ENCODE assay signal across 8 cellular contexts in the genomic region with DNA sequence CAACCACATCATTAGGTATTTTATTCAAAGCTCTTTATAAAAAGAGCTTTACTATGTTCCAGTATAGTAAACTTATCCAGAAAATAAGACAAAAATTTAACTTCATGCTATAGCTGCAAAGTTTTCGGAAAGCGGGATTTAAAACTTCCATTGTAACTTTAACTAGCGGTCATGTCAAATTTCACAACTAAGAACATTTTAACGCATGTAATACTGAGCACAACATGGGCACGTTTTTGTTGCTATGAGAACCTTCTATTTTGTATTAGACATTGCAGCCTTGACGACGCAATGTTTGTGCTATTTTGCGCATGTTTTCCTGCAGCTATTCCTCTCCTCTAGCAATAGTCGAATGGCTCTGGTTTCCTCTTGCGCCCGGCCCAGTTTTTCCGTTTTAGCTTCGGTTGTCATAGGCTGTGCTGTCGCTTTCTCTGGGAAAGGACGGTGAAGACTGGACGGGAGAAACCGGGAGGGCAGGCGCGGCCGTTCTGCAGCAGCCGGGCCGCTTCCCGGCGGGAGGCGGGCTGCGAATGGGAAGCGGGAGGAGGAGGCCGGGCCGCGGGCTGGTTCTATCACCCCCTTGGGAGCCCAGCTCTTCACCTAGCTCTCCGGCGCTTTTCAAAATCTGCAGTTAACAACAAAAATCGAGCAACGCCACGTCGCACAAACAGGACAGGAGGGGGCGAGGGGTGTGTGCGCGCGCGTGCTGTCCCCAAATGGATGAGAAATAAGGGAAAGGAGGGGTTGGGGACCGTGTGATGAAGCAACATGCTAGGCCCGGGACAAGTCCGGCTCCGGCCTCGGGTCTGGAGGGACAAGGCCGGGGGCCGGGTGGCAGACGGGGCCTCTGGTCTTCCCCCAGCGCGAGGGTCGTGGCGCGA.
A peak's percentile ranks its signal among the peaks of the same experiment; 100 is the strongest.
DNase-seq lines count a peak whose midpoint lies in the region; ATAC-seq lines count a peak whose summit lies in the region.

No MANE protein-coding gene starts in this region.

- peak overlapping the region; percentile 98 for H3K27ac Mint-ChIP-seq in activated CD4-positive, alpha-beta memory T cell treated with anti-CD3 and anti-CD28 coated beads for 36 hours

- intact Hi-C loops in activated CD4-positive, alpha-beta memory T cell treated with anti-CD3 and anti-CD28 coated beads for 36 hours (cut with micrococcal nuclease) = loop anchor here (1.0 to 5.0 kb wide), 10 partner anchors 51 to 1715 kb away; a partner anchor contains a TSS

- no peaks in the 10 kb centered on the region for H3K36me3 Mint-ChIP-seq in activated CD4-positive, alpha-beta memory T cell treated with anti-CD3 and anti-CD28 coated beads for 36 hours

- DNase-seq in AML-193 (lab: John Stamatoyannopoulos, UW) (peak; percentile 76 to 82), NCI-H510A (lab: John Stamatoyannopoulos, UW) (peak; percentile 50), medulla oblongata (ENCODE audit: extremely low spot score) (peak; percentile 79)
- DNase-seq in activated CD4-positive, alpha-beta memory T cell treated with anti-CD3 and anti-CD28 coated beads for 36 hours = peak; percentile 68
- DNase-seq in effector CD4-positive, alpha-beta T cell = peak; percentile 71
- DNase-seq in stimulated activated CD8-positive, alpha-beta memory T cell treated with anti-CD3 and anti-CD28 coated beads, Interleukin-12 subunit alpha, Interleukin-12 subunit beta, amount 100 ng/mL, for 4 hours (ENCODE audit: low read depth) = peak; percentile 35

- POLR2A ChIA-PET in activated CD4-positive, alpha-beta memory T cell treated with anti-CD3 and anti-CD28 coated beads for 36 hours (lab: Charles Lee) = interaction anchor here (0.8 to 4.5 kb wide), 3 partner anchors 82 to 135 kb away, joined by 3 to 47 read pairs (median 33); a partner anchor contains a TSS

- no peaks in the 10 kb centered on the region for H3K27me3 Mint-ChIP-seq in activated CD4-positive, alpha-beta memory T cell treated with anti-CD3 and anti-CD28 coated beads for 36 hours

- no peaks in the 10 kb centered on the region for H3K9me3 Mint-ChIP-seq in activated CD4-positive, alpha-beta memory T cell treated with anti-CD3 and anti-CD28 coated beads for 36 hours

- H3K4me3 Mint-ChIP-seq in activated CD4-positive, alpha-beta memory T cell treated with anti-CD3 and anti-CD28 coated beads for 36 hours = peak overlapping the region; percentile 89

- CTCF ChIA-PET in activated CD4-positive, alpha-beta memory T cell treated with anti-CD3 and anti-CD28 coated beads for 36 hours (lab: Charles Lee) = interaction anchor here (0.5 to 2.6 kb wide), 5 partner anchors 73 to 106 kb away, joined by 3 to 7 read pairs (median 4); no protein-coding TSS in a partner anchor

- peaks cover 18% of the 10 kb centered on the region for H3K4me1 Mint-ChIP-seq in activated CD4-positive, alpha-beta memory T cell treated with anti-CD3 and anti-CD28 coated beads for 36 hours (ENCODE audit: low read depth)

- peak; percentile 24 for ATAC-seq in GM19043 (IDR thresholded peaks at IDR 0.05; ENCODE audit: low read depth, unreplicated experiment)
- ATAC-seq in HG03457 (IDR thresholded peaks at IDR 0.05; ENCODE audit: unreplicated experiment) = peak; percentile 24

Comparison
In these comparisons a context has a peak if more than half of its experiments do, and no peak if none do; other contexts are left out.
1. Peak in every context shown above with its lines: DNase-seq and ATAC-seq.